In genomic region chr20:24992420-24993205, GRCh38 we compare ENCODE assay signal across 8 cellular contexts. TPM values are rescaled to one million over a fixed set of nuclear protein-coding genes. Genes with fewer than 3 reads are reported as not detected.
DNase-seq lines count a peak whose midpoint lies in the region; ATAC-seq and TF ChIP-seq lines count a peak whose summit lies in the region.

APMAP (minus strand) TSS chr20:24992751; CDS start chr20:24992688, 63 bp downstream.

- no peaks in the 10 kb centered on the region for H3K9me3 ChIP-seq in right atrium auricular region
- no peaks in the 10 kb centered on the region for H3K9me3 ChIP-seq in uterus

- peak; percentile 96 for ATAC-seq in GM18502 (IDR thresholded peaks at IDR 0.05; ENCODE audit: poor library complexity, unreplicated experiment)
- peak; percentile 97 for ATAC-seq in HG02885 (IDR thresholded peaks at IDR 0.05; ENCODE audit: poor library complexity, unreplicated experiment)

- H3K4me1 ChIP-seq in right atrium auricular region (peaks cover 0 to 38% of the 10 kb centered on the region in 2 donors), uterus (peaks cover 0 to 13% of the 10 kb centered on the region in 2 donors)

- TF ChIP-seq CTCF in right atrium auricular region (IDR thresholded peaks at IDR 0.05): peak in 1 of 2 donors; percentile 8
- peak in 2 of 4 experiments; percentile 5 to 20 for TF ChIP-seq CTCF in uterus (IDR thresholded peaks at IDR 0.05)

- intact Hi-C loops in T-helper 2 cell treated with Interferon-gamma antibody and Interleukin-4, amounts not matched to agents 100 ng/mL and 5 ng/mL, for 36 hours (cut with micrococcal nuclease): loop anchor here (1.0 to 5.0 kb wide), 7 partner anchors 43 to 1630 kb away; partner anchors contain the start of genes ABHD12, ACSS1, CST7 and ENTPD6
- intact Hi-C loops in uterus (cut with DNase I; ENCODE audit: low total_unique reads): loop anchor here (10.0 kb wide), 1 partner anchor 402 kb away; the partner anchor contains the start of gene ABHD12

- peak within 1 kb of the TSS; percentile 95 to 97 for H3K27ac ChIP-seq in right atrium auricular region
- H3K27ac ChIP-seq in uterus: peak within 1 kb of the TSS; percentile 90 to 94

- TF ChIP-seq POLR2A in uterus (IDR thresholded peaks at IDR 0.05): peak; percentile 95 to 98

- H3K4me3 ChIP-seq in right atrium auricular region (peak within 1 kb of the TSS; percentile 74 to 83), uterus (peak within 1 kb of the TSS; percentile 75 to 94)

- H3K27me3 ChIP-seq in right atrium auricular region (no peaks in the 10 kb centered on the region), uterus (no peaks in the 10 kb centered on the region)

- no peaks in the 10 kb centered on the region for H3K36me3 ChIP-seq in right atrium auricular region
- H3K36me3 ChIP-seq in uterus: no peaks in the 10 kb centered on the region

- DNase-seq in NCI-H1694 (lab: John Stamatoyannopoulos, UW) (peak; percentile 76), anterior cingulate cortex (lab: John Stamatoyannopoulos, UW) (peak; percentile 42 to 98 (median 92)), right atrium auricular region (ENCODE audit: low spot score) (peak; percentile 95), putamen (ENCODE audit: low spot score) (peak; percentile 95), uterus (peak; percentile 95 to 96)

RNA-seq across cellular contexts. Expression of gene APMAP, which starts in this region (rescaled TPM):
- 40.7 and 42.3 TPM in 2 replicates for total RNA-seq in T-helper 2 cell treated with Interferon-gamma antibody and Interleukin-4, amounts not matched to agents 100 ng/mL and 5 ng/mL, for 36 hours
- total RNA-seq in right atrium auricular region: 10 to 100 TPM; 30.3 to 30.5 TPM
- 10 to 100 TPM; 18.8 to 78.7 (median 57.7) TPM for total RNA-seq in uterus

Comparison
In these comparisons a context has a peak if more than half of its experiments do, and no peak if none do; other contexts are left out.
1. Peak in every context shown above with its lines: DNase-seq, ATAC-seq, H3K4me3 ChIP-seq and H3K27ac ChIP-seq.